ENCODE assay signal across 9 cellular contexts in genomic region chr9:129751841-129752801, GRCh38. TPM values are rescaled to one million over a fixed set of nuclear protein-coding genes. Genes with fewer than 3 reads are reported as not detected.
DNase-seq lines count a peak whose midpoint lies in the region; ATAC-seq, FAIRE-seq and TF ChIP-seq lines count a peak whose summit lies in the region.
"Had no signal": no experiment of that assay in that cellular context is flagged by ENCODE, and none has a peak within 500 bp of the region (broad histone marks: within the 10 kb centered on the region; RNA-seq: fewer than 3 reads in every experiment).

No MANE protein-coding gene starts in this region.

- DNase-seq in DMS153 treated with DMSO at 0.1 percent for 48 hours (lab: John Stamatoyannopoulos, UW; ENCODE audit: unreplicated experiment), result peak; percentile 42
- DNase-seq in NCI-H345 treated with DMSO at 0.1 percent for 48 hours (lab: John Stamatoyannopoulos, UW; ENCODE audit: unreplicated experiment), result peak; percentile 72
- no peak for DNase-seq in esophagus muscularis mucosa (ENCODE audit: extremely low spot score)
- peak in 3 of 6 donors; percentile 39 to 63 (median 57) for DNase-seq in pancreas
- DNase-seq in testis, result no peak
- no peak for DNase-seq in HTR-8/SVneo (ENCODE audit: insufficient read length, low spot score)

- H3K27ac ChIP-seq in esophagus muscularis mucosa (replicated peaks in 1 of 4) (peak overlapping the region in 1 of 4 donors; percentile 44), pancreas (peak overlapping the region in 1 of 4 donors; percentile 33), testis (no peak overlapping the region)

- 54% methylated on average over 15 of the region's 31 CpGs for WGBS in esophagus muscularis mucosa
- WGBS in pancreas, 2 donors, result 40 to 41% methylated on average over 31 of the region's 31 CpGs
- 34 to 51% methylated on average over 21 to 30 of the region's 31 CpGs for WGBS in testis, 2 donors

- ATAC-seq in pancreas (peak in 3 of 4 donors; percentile 55 to 61 (median 59)), HG03108 (IDR thresholded peaks at IDR 0.05; ENCODE audit: unreplicated experiment) (no peak), GM21515 (IDR thresholded peaks at IDR 0.05; ENCODE audit: unreplicated experiment) (no peak)

- intact Hi-C loops in esophagus muscularis mucosa (cut with DNase I) (no loop called here), pancreas (cut with DNase I) (no loop called here), testis (cut with DNase I; ENCODE audit: low total_unique reads) (no loop called here)

- TF ChIP-seq EP300 in esophagus muscularis mucosa (IDR thresholded peaks at IDR 0.05), result no peak

- H3K27me3 ChIP-seq in esophagus muscularis mucosa, result peaks cover 0 to 18% (median 0%) of the 10 kb centered on the region in 4 donors
- H3K27me3 ChIP-seq in pancreas, result no peaks in the 10 kb centered on the region
- H3K27me3 ChIP-seq in testis, result no peaks in the 10 kb centered on the region

- H3K4me1 ChIP-seq in esophagus muscularis mucosa (peaks cover 16 to 20% (median 18%) of the 10 kb centered on the region in 4 donors), pancreas (peaks cover 0 to 9% (median 0%) of the 10 kb centered on the region in 3 donors), testis (peaks cover 18% of the 10 kb centered on the region)

- H3K9me3 ChIP-seq in esophagus muscularis mucosa (no peaks in the 10 kb centered on the region), pancreas (no peaks in the 10 kb centered on the region), testis (no peaks in the 10 kb centered on the region)

- TF ChIP-seq POLR2A in esophagus muscularis mucosa (IDR thresholded peaks at IDR 0.05; ENCODE audit: low read depth) (no peak), testis (IDR thresholded peaks at IDR 0.05) (no peak)

- no peak for TF ChIP-seq CTCF in esophagus muscularis mucosa (IDR thresholded peaks at IDR 0.05)
- no peak for TF ChIP-seq CTCF in pancreas (IDR thresholded peaks at IDR 0.05)
- no peak for TF ChIP-seq CTCF in testis (IDR thresholded peaks at IDR 0.05)

- H3K4me3 ChIP-seq in esophagus muscularis mucosa (peak overlapping the region; percentile 34 to 57 (median 42)), pancreas (peak overlapping the region in 2 of 4 donors; percentile 7 to 9), testis (no peak overlapping the region)

- FAIRE-seq in pancreas (lab: Jason Lieb, UNC) (no peak), HTR-8/SVneo (lab: Jason Lieb, UNC) (no peak)
- FAIRE-seq: GM18507 had no signal

- H3K36me3 ChIP-seq in esophagus muscularis mucosa, result no peaks in the 10 kb centered on the region
- no peaks in the 10 kb centered on the region for H3K36me3 ChIP-seq in pancreas
- H3K36me3 ChIP-seq in testis (ENCODE audit: low read depth, missing control alignments), result no peaks in the 10 kb centered on the region

RNA-seq across cellular contexts. Expression of gene PTGES, which starts 0.7 kb away (rescaled TPM):
- 1 to 10 TPM; 1.7 to 4.6 (median 4.3) TPM for total RNA-seq in esophagus muscularis mucosa
- total RNA-seq in pancreas, result 1 to 10 TPM in 3 of 6 donors, under 1 TPM in 3; 0.16 to 2.5 (median 0.77) TPM
- 1 to 10 TPM in 1 of 2 donors, under 1 TPM in 1; 0.75 to 1.8 TPM for polyA plus RNA-seq in pancreas
- total RNA-seq in testis, result 10 to 100 TPM in 1 of 2 donors, 1 to 10 TPM in 1; 9.5 to 36.9 TPM
- polyA plus RNA-seq in testis (ENCODE audit: insufficient read depth, low read depth, low replicate concordance), result 41.8 TPM

RNA-seq across cellular contexts. Expression of gene TOR1B, which starts 50.9 kb away (rescaled TPM):
- total RNA-seq in esophagus muscularis mucosa (10 to 100 TPM; 24.5 to 29.0 (median 26.0) TPM), pancreas (10 to 100 TPM in 5 of 6 donors, 1 to 10 TPM in 1; 7.6 to 17.3 (median 12.0) TPM), testis (10 to 100 TPM; 29.4 to 30.8 TPM)
- polyA plus RNA-seq in pancreas (10 to 100 TPM in 1 of 2 donors, 1 to 10 TPM in 1; 6.1 to 10.5 TPM), testis (ENCODE audit: insufficient read depth, low read depth, low replicate concordance) (54.7 TPM)

Comparison
In these comparisons a context has a peak if more than half of its experiments do, and no peak if none do; other contexts are left out.
1. DNase-seq: peak in DMS153 treated with DMSO at 0.1 percent for 48 hours (single experiment) and NCI-H345 treated with DMSO at 0.1 percent for 48 hours (single experiment); none in esophagus muscularis mucosa (single experiment), testis (single experiment) and HTR-8/SVneo (single experiment).
2. H3K4me3 ChIP-seq: peak in esophagus muscularis mucosa (4 of 4); none in testis (0 of 2).
3. ATAC-seq: peak in pancreas (3 of 4); none in HG03108 (single experiment) and GM21515 (single experiment).